Comparison of ENCODE assay signal across 10 cellular contexts in genomic region chr7:30743371-30744074, GRCh38. TPM values are rescaled to one million over a fixed set of nuclear protein-coding genes. Genes with fewer than 3 reads are reported as not detected.
DNase-seq lines count a peak whose midpoint lies in the region; TF ChIP-seq lines count a peak whose summit lies in the region.
"Had no signal": no experiment of that assay in that cellular context is flagged by ENCODE, and none has a peak within 500 bp of the region (broad histone marks: within the 10 kb centered on the region; RNA-seq: fewer than 3 reads in every experiment).

No MANE protein-coding gene starts in this region.

- intact Hi-C loops in ascending aorta (cut with DNase I), result loop anchor here (5.0 kb wide), 1 partner anchor 146 kb away; no protein-coding TSS in a partner anchor

- H3K27me3 Mint-ChIP-seq in nephron progenitor cell (ENCODE audit: low read depth, poor library complexity), result peaks cover 10% of the 10 kb centered on the region

- no peaks in the 10 kb centered on the region for H3K4me1 ChIP-seq in ascending aorta
- H3K4me1 ChIP-seq: Peyer's patch had no signal

- H3K4me3 ChIP-seq in epithelial cell of esophagus (ENCODE audit: low read length) (no peak overlapping the region), MG63 (no peak overlapping the region), ascending aorta (no peak overlapping the region)
- H3K4me3 ChIP-seq: Peyer's patch had no signal

- peaks cover 4% of the 10 kb centered on the region for H3K36me3 Mint-ChIP-seq in nephron progenitor cell (ENCODE audit: low read depth)

- TF ChIP-seq CTCF in GM10266 (IDR thresholded peaks at IDR 0.05; ENCODE audit: control insufficient read depth, insufficient read depth, low read depth, missing control alignments) (peak; percentile 20), epithelial cell of esophagus (IDR thresholded peaks at IDR 0.05; ENCODE audit: insufficient read depth, low read depth, low read length, missing control alignments) (no peak), nephron progenitor cell (IDR thresholded peaks at IDR 0.05) (no peak), ascending aorta (IDR thresholded peaks at IDR 0.05) (peak in 1 of 3 experiments; percentile 32)

- DNase-seq in GM10266 (ENCODE audit: extremely low spot score) (no peak), M059J (ENCODE audit: low read depth) (peak; percentile 53), epithelial cell of esophagus (ENCODE audit: low read depth) (peak; percentile 26), nephron progenitor cell (no peak), NCI-H2029 treated with DMSO at 0.1 percent for 48 hours (lab: John Stamatoyannopoulos, UW) (no peak), MG63 (no peak), ascending aorta (ENCODE audit: low spot score in 2 of 2) (no peak), RPMI8226 (no peak)
- DNase-seq: nucleus accumbens, Peyer's patch had no signal

- peak overlapping the region; percentile 33 for H3K27ac Mint-ChIP-seq in nephron progenitor cell

- no peak overlapping the region for H3K27ac ChIP-seq in ascending aorta
- H3K27ac ChIP-seq: Peyer's patch had no signal

- H3K4me3 Mint-ChIP-seq in nephron progenitor cell, result no peak overlapping the region

- no peaks in the 10 kb centered on the region for H3K27me3 ChIP-seq in MG63
- H3K27me3 ChIP-seq in ascending aorta, result no peaks in the 10 kb centered on the region
- H3K27me3 ChIP-seq: Peyer's patch had no signal

- H3K4me1 Mint-ChIP-seq in nephron progenitor cell, result peaks cover 38% of the 10 kb centered on the region

- no peaks in the 10 kb centered on the region for H3K9me3 Mint-ChIP-seq in nephron progenitor cell

- H3K9me3 ChIP-seq in MG63, result no peaks in the 10 kb centered on the region
- H3K9me3 ChIP-seq in ascending aorta, result no peaks in the 10 kb centered on the region

- no peaks in the 10 kb centered on the region for H3K36me3 ChIP-seq in MG63
- H3K36me3 ChIP-seq in ascending aorta, result no peaks in the 10 kb centered on the region
- H3K36me3 ChIP-seq: Peyer's patch had no signal

RNA-seq across cellular contexts. Expression of gene INMT, which starts 8.4 kb away (rescaled TPM):
- total RNA-seq in M059J (2014; rRNA removed; shearing (Covaris generic)), result 0.22 TPM in 1 of 2 replicates, not detected in the other
- 0.03 TPM in 1 of 2 replicates, not detected in the other for total RNA-seq in MG63 (2014; rRNA removed; shearing (Covaris generic); ENCODE audit: low replicate concordance)
- 51.8 TPM for total RNA-seq in ascending aorta

RNA-seq across cellular contexts. Expression of gene MINDY4, which starts 27.7 kb away (rescaled TPM):
- 1.8 and 3.3 TPM in 2 replicates for total RNA-seq in M059J (2014; rRNA removed; shearing (Covaris generic))
- total RNA-seq in MG63 (2014; rRNA removed; shearing (Covaris generic); ENCODE audit: low replicate concordance), result 1.7 TPM in 1 of 2 replicates, not detected in the other
- 6.0 TPM for total RNA-seq in ascending aorta

Comparison
In these comparisons a context has a peak if more than half of its experiments do, and no peak if none do; other contexts are left out.
1. DNase-seq: peak in M059J (single experiment) and epithelial cell of esophagus (single experiment); none in GM10266 (single experiment), nephron progenitor cell (single experiment), NCI-H2029 treated with DMSO at 0.1 percent for 48 hours (single experiment), MG63 (single experiment), ascending aorta (0 of 2) and RPMI8226 (single experiment).
2. RNA of gene INMT, which starts 8.4 kb away (total RNA-seq): 51.8 TPM in ascending aorta (single experiment); 0.03 TPM in MG63 and 0.22 TPM in M059J; every median in the first group is over 10 times any median in the second.